ENCODE assay signal across 8 cellular contexts in the genomic region with DNA sequence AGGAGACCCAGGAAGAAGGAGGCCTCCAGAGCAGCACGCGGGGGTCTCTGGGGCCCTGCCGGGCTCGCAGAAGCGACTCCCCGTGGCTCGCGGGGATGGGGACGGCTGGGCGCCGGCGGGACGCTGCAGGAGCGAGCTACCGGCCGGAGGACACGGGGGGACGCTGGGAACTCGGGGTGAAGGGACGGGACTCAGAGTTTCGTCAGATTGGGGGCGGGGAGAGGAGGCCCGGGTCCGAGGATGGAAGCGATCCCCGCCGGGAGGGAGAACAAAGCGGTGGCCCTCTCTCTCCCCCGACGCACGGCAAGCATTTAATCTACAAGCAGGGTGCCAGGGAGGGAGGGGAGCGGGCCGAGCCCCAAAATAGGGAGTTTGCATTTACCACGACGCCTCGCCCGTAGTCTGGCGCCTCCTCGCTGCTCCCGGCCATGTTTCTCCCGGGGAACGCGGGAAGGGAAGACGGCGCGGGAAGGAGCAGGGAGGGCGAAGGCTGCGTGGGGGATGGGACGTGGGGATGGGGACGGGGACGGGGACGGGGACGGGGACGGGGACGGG. TPM values are rescaled to one million over a fixed set of nuclear protein-coding genes. Genes with fewer than 3 reads are reported as not detected.
DNase-seq lines count a peak whose midpoint lies in the region; ATAC-seq, FAIRE-seq and TF ChIP-seq lines count a peak whose summit lies in the region.

Gene PRTFDC1, minus strand, starts transcription at position 461 of the 555 bp plus-strand sequence. Its CDS starts 31 bp downstream, at position 430.

- no peaks in the 10 kb centered on the region for H3K9me3 ChIP-seq in CD4-positive, alpha-beta T cell (ENCODE audit: control insufficient read depth, low read length)
- H3K9me3 ChIP-seq in mucosa of stomach (ENCODE audit: control insufficient read depth, low read length), result no peaks in the 10 kb centered on the region
- no peaks in the 10 kb centered on the region for H3K9me3 ChIP-seq in transverse colon

- no peaks in the 10 kb centered on the region for H3K27me3 ChIP-seq in CD4-positive, alpha-beta T cell (ENCODE audit: control insufficient read depth, insufficient read depth, low read length)
- H3K27me3 ChIP-seq in mucosa of stomach (ENCODE audit: control insufficient read depth, insufficient read depth, low read length) (no peaks in the 10 kb centered on the region), transverse colon (no peaks in the 10 kb centered on the region)

- peak within 1 kb of the TSS; percentile 62 for H3K27ac Mint-ChIP-seq in CD4-positive, alpha-beta T cell

- peaks cover 18% of the 10 kb centered on the region for H3K4me1 Mint-ChIP-seq in CD4-positive, alpha-beta T cell (ENCODE audit: low read depth)

- H3K36me3 Mint-ChIP-seq in CD4-positive, alpha-beta T cell (ENCODE audit: low read depth), result no peaks in the 10 kb centered on the region

- in situ Hi-C loops in transverse colon (cut with MboI; ENCODE audit: low pct_ligation_motif_present in 1 of 4, low pct_unique_long_range_greater_than_20kb in 1 of 4, low sequenced_read_pairs in 3 of 4), result loop anchor here in 1 of 4 donors (25.0 kb wide), 1 partner anchor 315 kb away; no protein-coding TSS in a partner anchor

- no peaks in the 10 kb centered on the region for H3K27me3 Mint-ChIP-seq in CD4-positive, alpha-beta T cell

- H3K4me3 ChIP-seq in mucosa of stomach (ENCODE audit: low read length), result peak within 1 kb of the TSS; percentile 44
- peak within 1 kb of the TSS; percentile 48 to 77 (median 60) for H3K4me3 ChIP-seq in transverse colon

- no peak for TF ChIP-seq POLR2A in erythroblast (IDR thresholded peaks at IDR 0.05; ENCODE audit: low read length)
- no peak for TF ChIP-seq POLR2A in transverse colon (IDR thresholded peaks at IDR 0.05)

- CTCF ChIA-PET in CD4-positive, alpha-beta T cell (lab: Charles Lee), result interaction anchor here (0.7 kb wide), 1 partner anchor 68 kb away, joined by 3 read pairs; no protein-coding TSS in a partner anchor

- peak in 9 of 10 experiments; percentile 3 to 40 (median 10) for DNase-seq in CD4-positive, alpha-beta T cell
- peak; percentile 5 to 10 for DNase-seq in activated CD4-positive, alpha-beta T cell treated with anti-CD3 and anti-CD28 coated beads, Interleukin-2, amount 50 U/mL, for 4 hours
- DNase-seq in erythroblast (lab: John Stamatoyannopoulos, UW) (peak; percentile 40 to 57), transverse colon (peak; percentile 64), D721Med (ENCODE audit: insufficient read length, low spot score) (no peak)

- ATAC-seq in CD4-positive, alpha-beta T cell (ENCODE audit: poor library complexity), result peak; percentile 62
- ATAC-seq in GM19351 (IDR thresholded peaks at IDR 0.05; ENCODE audit: unreplicated experiment), result peak; percentile 47
- ATAC-seq in HG03520 (IDR thresholded peaks at IDR 0.05; ENCODE audit: unreplicated experiment), result peak; percentile 29

- intact Hi-C loops in CD4-positive, alpha-beta T cell (cut with DNase I, micrococcal nuclease), result loop anchor here (1.0 to 5.0 kb wide), 5 partner anchors 70 to 335 kb away; partner anchors contain the start of gene ARHGAP21 (in 1 of the 2)
- intact Hi-C loops in transverse colon (cut with DNase I; ENCODE audit: low total_unique reads), result no loop called here

- TF ChIP-seq EP300 in transverse colon (IDR thresholded peaks at IDR 0.05; ENCODE audit: low read depth), result no peak

- 6% methylated on average over 48 of the region's 55 CpGs; no CpG with 5 or more reads in 1 of the 2 donors for WGBS in transverse colon (ENCODE audit: low coverage in 1 of 2), 2 donors

- no peaks in the 10 kb centered on the region for H3K36me3 ChIP-seq in mucosa of stomach (ENCODE audit: control insufficient read depth, insufficient read depth, low read length)
- no peaks in the 10 kb centered on the region for H3K36me3 ChIP-seq in transverse colon

- H3K27ac ChIP-seq in CD4-positive, alpha-beta T cell (ENCODE audit: low read depth, low read length), result no peak within 1 kb of the TSS
- peak within 1 kb of the TSS; percentile 80 to 85 (median 84) for H3K27ac ChIP-seq in transverse colon

- peak within 1 kb of the TSS; percentile 81 for H3K9ac ChIP-seq in mucosa of stomach (ENCODE audit: low read length)

- no peak for FAIRE-seq in D721Med (lab: Jason Lieb, UNC)

- POLR2A ChIA-PET in CD4-positive, alpha-beta T cell (lab: Charles Lee), result interaction anchor here (1.0 to 2.6 kb wide), 4 partner anchors 64 to 330 kb away, joined by 4 to 11 read pairs (median 5); partner anchors contain the start of genes ARHGAP21 and ENKUR

- H3K9me3 Mint-ChIP-seq in CD4-positive, alpha-beta T cell, result no peaks in the 10 kb centered on the region

- no peak for TF ChIP-seq CTCF in CD4-positive, alpha-beta T cell (IDR thresholded peaks at IDR 0.05)
- TF ChIP-seq CTCF in transverse colon (IDR thresholded peaks at IDR 0.05) (no peak), D721Med (IDR thresholded peaks at IDR 0.05; ENCODE audit: insufficient read depth, missing control alignments) (no peak)

- H3K4me1 ChIP-seq in mucosa of stomach (ENCODE audit: control insufficient read depth, insufficient read depth, low read length) (peaks cover 22% of the 10 kb centered on the region), transverse colon (peaks cover 0 to 18% (median 13%) of the 10 kb centered on the region in 4 donors)

- H3K4me3 Mint-ChIP-seq in CD4-positive, alpha-beta T cell, result peak within 1 kb of the TSS; percentile 87

RNA-seq across cellular contexts. Expression of gene PRTFDC1, which starts in this region (rescaled TPM):
- under 1 TPM; 0.52 to 0.67 TPM for total RNA-seq in CD4-positive, alpha-beta T cell
- 1 to 10 TPM in 2 of 4 donors, under 1 TPM in 1, not detected in 1; 0.80 to 6.7 (median 4.9) TPM for total RNA-seq in transverse colon

Comparison
In these comparisons a context has a peak if more than half of its experiments do, and no peak if none do; other contexts are left out.
1. Peak in DNase-seq and ATAC-seq in CD4-positive, alpha-beta T cell; RNA of the gene not detected or under 1 TPM.